Comparison of ENCODE assay signal across 19 cellular contexts in the genomic region with DNA sequence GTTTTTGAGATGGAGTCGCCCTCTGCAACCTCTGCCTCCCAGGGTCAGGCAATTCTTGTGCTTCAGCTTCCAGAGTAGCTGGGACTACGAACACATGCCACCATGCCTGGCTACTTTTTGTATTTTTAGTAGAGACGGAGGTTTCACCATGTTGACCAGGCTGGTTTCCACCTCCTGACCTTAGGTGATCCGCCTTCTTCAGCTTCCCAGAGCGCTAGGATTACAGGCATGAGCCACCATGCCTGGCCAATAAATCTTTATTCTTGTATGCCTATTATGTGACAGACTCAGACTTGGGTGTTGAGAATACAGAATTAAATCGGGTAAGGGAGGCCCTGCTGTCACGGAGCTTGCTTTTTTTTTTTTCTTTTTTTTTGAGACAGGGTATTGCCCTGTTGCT.
"Had no signal": no experiment of that assay in that cellular context is flagged by ENCODE, and none has a peak within 500 bp of the region (broad histone marks: within the 10 kb centered on the region; RNA-seq: fewer than 3 reads in every experiment).

No MANE protein-coding gene starts in this region.

- H3K27me3 ChIP-seq: dorsolateral prefrontal cortex, heart right ventricle, ovary, suprapubic skin, thyroid gland had no signal

- H3K27ac Mint-ChIP-seq: memory B cell; stimulated activated effector memory CD8-positive, alpha-beta T cell treated with anti-CD3 and anti-CD28 coated beads, Interleukin-12 subunit alpha, Interleukin-12 subunit beta, amount 100 ng/mL, for 72 hours had no signal

- H3K36me3 ChIP-seq: heart right ventricle, left ventricle myocardium inferior, lower lobe of right lung, ovary, suprapubic skin, thyroid gland had no signal

- H3K4me3 ChIP-seq: dorsolateral prefrontal cortex, heart right ventricle, left ventricle myocardium inferior, lower lobe of right lung, ovary, suprapubic skin, thyroid gland had no signal

- ATAC-seq: right cardiac atrium; stimulated activated effector memory CD8-positive, alpha-beta T cell treated with anti-CD3 and anti-CD28 coated beads, Interleukin-12 subunit alpha, Interleukin-12 subunit beta, amount 100 ng/mL, for 72 hours; stimulated activated naive CD8-positive, alpha-beta T cell treated with anti-CD3 and anti-CD28 coated beads, Interleukin-15, Interleukin-2, amounts not matched to agents 100 U/mL and 50 U/mL, for 24 hours had no signal

- H3K4me1 Mint-ChIP-seq: stimulated activated effector memory CD8-positive, alpha-beta T cell treated with anti-CD3 and anti-CD28 coated beads, Interleukin-12 subunit alpha, Interleukin-12 subunit beta, amount 100 ng/mL, for 72 hours had no signal

- DNase-seq: central memory CD4-positive, alpha-beta T cell; cortex of kidney; effector CD8-positive, alpha-beta T cell; islet precursor cell; lower lobe of right lung; naive B cell; nephron progenitor cell; ovary; stimulated activated CD4-positive, alpha-beta T cell treated with anti-CD3 and anti-CD28 coated beads, Interleukin-4, amount 100 ng/mL, for 1 hour; stimulated activated CD8-positive, alpha-beta memory T cell treated with anti-CD3 and anti-CD28 coated beads, Interleukin-4, amount 100 ng/mL, for 48 hours; stimulated activated naive CD8-positive, alpha-beta T cell treated with anti-CD3 and anti-CD28 coated beads, Interleukin-15, Interleukin-2, amounts not matched to agents 100 U/mL and 50 U/mL, for 24 hours had no signal

- H3K36me3 Mint-ChIP-seq: naive B cell; stimulated activated effector memory CD8-positive, alpha-beta T cell treated with anti-CD3 and anti-CD28 coated beads, Interleukin-12 subunit alpha, Interleukin-12 subunit beta, amount 100 ng/mL, for 72 hours had no signal

- H3K9me3 ChIP-seq: heart right ventricle, left ventricle myocardium inferior, lower lobe of right lung, ovary, suprapubic skin, thyroid gland had no signal

- H3K27me3 Mint-ChIP-seq: memory B cell had no signal

- H3K9me3 Mint-ChIP-seq: memory B cell; nephron progenitor cell; stimulated activated effector memory CD8-positive, alpha-beta T cell treated with anti-CD3 and anti-CD28 coated beads, Interleukin-12 subunit alpha, Interleukin-12 subunit beta, amount 100 ng/mL, for 72 hours had no signal

- H3K27ac ChIP-seq: heart right ventricle, left ventricle myocardium inferior, lower lobe of right lung, ovary, suprapubic skin, thyroid gland had no signal

- H3K4me3 Mint-ChIP-seq: memory B cell; nephron progenitor cell; stimulated activated effector memory CD8-positive, alpha-beta T cell treated with anti-CD3 and anti-CD28 coated beads, Interleukin-12 subunit alpha, Interleukin-12 subunit beta, amount 100 ng/mL, for 72 hours had no signal

- H3K4me1 ChIP-seq: heart right ventricle, left ventricle myocardium inferior, lower lobe of right lung, suprapubic skin, thyroid gland had no signal
